In genomic region chr6:41713161-41713649, GRCh38 we compare ENCODE assay signal across 8 cellular contexts. TPM values are rescaled to one million over a fixed set of nuclear protein-coding genes. Genes with fewer than 3 reads are reported as not detected.
DNase-seq lines count a peak whose midpoint lies in the region; ATAC-seq and TF ChIP-seq lines count a peak whose summit lies in the region.

No MANE protein-coding gene starts in this region.

- H4K20me1 ChIP-seq in GM23338 (replicated peaks; ENCODE audit: insufficient read depth): no peaks in the 10 kb centered on the region

- no peaks in the 10 kb centered on the region for H3K4me1 ChIP-seq in GM23338 (ENCODE audit: insufficient read depth)

- H3K27ac ChIP-seq in epithelial cell of prostate: peak overlapping the region; percentile 69
- H3K27ac ChIP-seq in GM23338 (ENCODE audit: low read depth): no peak overlapping the region

- peak; percentile 25 for ATAC-seq in GM21390 (IDR thresholded peaks at IDR 0.05; ENCODE audit: unreplicated experiment)
- no peak for ATAC-seq in GM23338
- ATAC-seq in T-cell (replicated peaks in 1 of 4): no peak

- DNase-seq in NB4 (ENCODE audit: low read depth): peak; percentile 87
- no peak for DNase-seq in epithelial cell of prostate (ENCODE audit: low read depth, low spot score)
- DNase-seq in posterior cingulate gyrus: peak; percentile 77 to 99 (median 81)
- DNase-seq in GM23338 (ENCODE audit: low spot score): no peak
- DNase-seq in NCI-H1436 (lab: John Stamatoyannopoulos, UW): no peak
- no peak for DNase-seq in NCI-H2227 treated with DMSO at 0.1 percent for 48 hours (lab: John Stamatoyannopoulos, UW)
- no peak for DNase-seq in T-cell

- no peaks in the 10 kb centered on the region for H3K79me2 ChIP-seq in GM23338 (replicated peaks; ENCODE audit: insufficient read depth)

- CTCF ChIA-PET in T-cell (lab: Charles Lee): no interaction called here

- no peaks in the 10 kb centered on the region for H3K9me3 Mint-ChIP-seq in GM23338
- H3K9me3 Mint-ChIP-seq in T-cell: no peaks in the 10 kb centered on the region

- H3K4me1 Mint-ChIP-seq in GM23338 (peaks cover 9% of the 10 kb centered on the region; the same call in 2 of the 3 replicates), T-cell (peaks cover 27 to 43% (median 28%) of the 10 kb centered on the region in 3 donors)

- no peak overlapping the region for H3K4me3 ChIP-seq in NB4 (ENCODE audit: low read depth, low read length)
- H3K4me3 ChIP-seq in GM23338: no peak overlapping the region

- no peaks in the 10 kb centered on the region for H3F3A ChIP-seq in GM23338 (replicated peaks; ENCODE audit: low read depth)

- no peak overlapping the region for H2AFZ ChIP-seq in GM23338

- intact Hi-C loops in posterior cingulate gyrus (cut with DNase I): no loop called here

- H3K4me2 ChIP-seq in GM23338: no peak overlapping the region

- H3K4me3 Mint-ChIP-seq in GM23338 (no peak overlapping the region), T-cell (no peak overlapping the region)

- H3K9me2 ChIP-seq in GM23338 (ENCODE audit: insufficient read depth): no peaks in the 10 kb centered on the region

- TF ChIP-seq POLR2A in NB4 (IDR thresholded peaks at IDR 0.05; ENCODE audit: extremely low read depth, insufficient read length): no peak

- POLR2A ChIA-PET in T-cell (lab: Charles Lee): no interaction called here

- no peaks in the 10 kb centered on the region for H3K36me3 ChIP-seq in GM23338 (ENCODE audit: insufficient read depth)

- H3K27me3 Mint-ChIP-seq in GM23338 (ENCODE audit: insufficient read depth, low read depth, poor library complexity) (peaks cover under 1% of the 10 kb centered on the region), T-cell (no peaks in the 10 kb centered on the region)

- no peaks in the 10 kb centered on the region for H3K27me3 ChIP-seq in GM23338 (ENCODE audit: insufficient read depth)

- H3K27ac Mint-ChIP-seq in GM23338: no peak overlapping the region
- H3K27ac Mint-ChIP-seq in T-cell: peak overlapping the region in 1 of 2 donors; percentile 6

- TF ChIP-seq CTCF in NB4 (IDR thresholded peaks at IDR 0.05; ENCODE audit: low read depth, low read length) (no peak), GM23338 (conservative IDR thresholded peaks at IDR 0.05; ENCODE audit: low read depth in 2 of 2) (no peak)

- H3K36me3 Mint-ChIP-seq in GM23338 (ENCODE audit: low read depth) (no peaks in the 10 kb centered on the region), T-cell (peaks cover 3% of the 10 kb centered on the region)

TF ChIP-seq in GM23338, 12 proteins besides CTCF, POLR2A, EP300 and RAD21:
- TF ChIP-seq POLR2AphosphoS5 (IDR thresholded peaks at IDR 0.05; ENCODE audit: low read depth): no peak

RNA-seq across cellular contexts. Expression of gene TFEB, which starts 22.2 kb away (rescaled TPM):
- 1.7 and 4.3 TPM in 2 replicates for total RNA-seq in GM23338 (2014; rRNA removed; shearing (Covaris generic))
- 1.1 and 1.3 TPM in 2 replicates for polyA plus RNA-seq in GM23338 (2016; fragmentation: Nextera tagmentation; extraction: Ambion mirVana)
- 10 to 100 TPM; 18.9 to 28.1 (median 19.5) TPM for total RNA-seq in T-cell

RNA-seq across cellular contexts. Expression of gene PGC, which starts 34.0 kb away (rescaled TPM):
- not detected in 2 replicates for total RNA-seq in GM23338 (2014; rRNA removed; shearing (Covaris generic))
- not detected in 2 replicates for polyA plus RNA-seq in GM23338 (2016; fragmentation: Nextera tagmentation; extraction: Ambion mirVana)
- under 1 TPM in 3 of 5 donors, not detected in 2; 0.58 to 0.86 (median 0.70) TPM for total RNA-seq in T-cell

Comparison
In these comparisons a context has a peak if more than half of its experiments do, and no peak if none do; other contexts are left out.
1. DNase-seq: peak in NB4 (single experiment) and posterior cingulate gyrus (10 of 10); none in epithelial cell of prostate (single experiment), GM23338 (single experiment), NCI-H1436 (single experiment), NCI-H2227 treated with DMSO at 0.1 percent for 48 hours (single experiment) and T-cell (0 of 34).